Comparison of ENCODE assay signal across 29 cellular contexts in the genomic region with DNA sequence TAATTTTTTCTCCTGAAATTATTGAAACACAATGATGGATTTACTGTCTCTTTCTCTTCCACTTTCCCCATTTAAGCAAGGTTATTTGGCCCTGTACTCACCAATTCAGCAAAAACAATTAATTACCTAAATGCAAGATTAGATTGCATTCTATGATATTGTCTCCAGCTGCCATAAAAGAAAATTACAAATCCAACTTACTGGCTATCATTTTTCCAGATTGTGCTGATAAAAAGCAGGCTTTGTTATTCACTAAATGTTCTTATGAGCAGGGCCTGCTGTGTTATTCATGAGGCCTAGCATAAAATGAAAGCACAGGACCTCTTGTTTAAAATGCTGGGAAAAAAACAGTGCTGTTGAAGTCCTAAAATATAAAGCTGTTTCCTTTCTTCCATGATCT.
"Had no signal": no experiment of that assay in that cellular context is flagged by ENCODE, and none has a peak within 500 bp of the region (broad histone marks: within the 10 kb centered on the region; RNA-seq: fewer than 3 reads in every experiment).

No MANE protein-coding gene starts in this region.

- H3K4me3 ChIP-seq: dorsolateral prefrontal cortex, gastrocnemius medialis, heart right ventricle, lower lobe of right lung, ovary, psoas muscle, sigmoid colon, stomach, thyroid gland, vagina had no signal

- H3K27ac ChIP-seq: dorsolateral prefrontal cortex, epithelial cell of prostate, gastrocnemius medialis, heart right ventricle, lower lobe of right lung, ovary, psoas muscle, sigmoid colon, stomach, thyroid gland, vagina had no signal

- ATAC-seq: esophagus mucosa; gastrocnemius medialis; heart right ventricle; left ventricle myocardium superior; lower lobe of right lung; naive thymus-derived CD8-positive, alpha-beta T cell; psoas muscle; right cardiac atrium; stimulated activated effector memory CD8-positive, alpha-beta T cell treated with anti-CD3 and anti-CD28 coated beads, Interleukin-12 subunit alpha, Interleukin-12 subunit beta, amount 100 ng/mL, for 72 hours had no signal

- DNase-seq: dorsolateral prefrontal cortex; effector CD4-positive, alpha-beta T cell; foreskin fibroblast; gastrocnemius medialis; heart right ventricle; hippocampal formation; immature natural killer cell; islet precursor cell; kidney glomerular epithelial cell; left ventricle myocardium superior; lower lobe of right lung; naive thymus-derived CD8-positive, alpha-beta T cell; nephron progenitor cell; occipital lobe; ovary; posterior cingulate gyrus; psoas muscle; right cardiac atrium; sigmoid colon; stimulated activated CD4-positive, alpha-beta T cell treated with anti-CD3 and anti-CD28 coated beads, Interleukin-2, amount 100 ng/mL, for 24 hours; stimulated activated CD4-positive, alpha-beta T cell treated with anti-CD3 and anti-CD28 coated beads, Interleukin-4, amount 100 ng/mL, for 24 hours; stimulated activated naive CD4-positive, alpha-beta T cell treated with Interleukin-2 at 50 U/mL for 16 hours; stomach; thyroid gland; trophoblast cell had no signal

- H3K9me3 ChIP-seq: gastrocnemius medialis, lower lobe of right lung, ovary, psoas muscle, sigmoid colon, thyroid gland, vagina had no signal

- H3K36me3 ChIP-seq: gastrocnemius medialis, heart right ventricle, lower lobe of right lung, ovary, sigmoid colon, stomach, thyroid gland, vagina had no signal

- H3K4me1 ChIP-seq: gastrocnemius medialis, heart right ventricle, lower lobe of right lung, psoas muscle, sigmoid colon, stomach, thyroid gland, vagina had no signal

- H3K27me3 ChIP-seq: gastrocnemius medialis, heart right ventricle, ovary, sigmoid colon, stomach, thyroid gland, vagina had no signal
